In genomic region chr1:224434447-224435317, GRCh38 we compare ENCODE assay signal across 1 cellular context.
TF ChIP-seq lines count a peak whose summit lies in the region.

Gene WDR26 (minus strand): TSS chr1:224434797.

TF ChIP-seq in A549, 52 proteins besides CTCF, POLR2A, EP300 and RAD21 (continued from another document):
- no peak for TF ChIP-seq ATOH8 (CRISPR knock-in tag; IDR thresholded peaks at IDR 0.05; ENCODE audit: low read depth)
- no peak for TF ChIP-seq ZC3H11A (IDR thresholded peaks at IDR 0.05)
- no peak for TF ChIP-seq CBX2 (IDR thresholded peaks at IDR 0.05; ENCODE audit: borderline replicate concordance, low read depth)
- no peak for TF ChIP-seq ZSCAN20 (CRISPR knock-in tag; IDR thresholded peaks at IDR 0.05)
- TF ChIP-seq HES2 (IDR thresholded peaks at IDR 0.05), result no peak
- TF ChIP-seq KDM1A (IDR thresholded peaks at IDR 0.05; ENCODE audit: low read depth), result no peak
- peak; percentile 80; the same call in 2 of the 3 replicates for TF ChIP-seq BCL3 (IDR thresholded peaks at IDR 0.05)
- TF ChIP-seq FOSB (CRISPR knock-in tag; IDR thresholded peaks at IDR 0.05), result no peak
- no peak for TF ChIP-seq MAZ (IDR thresholded peaks at IDR 0.05; ENCODE audit: borderline replicate concordance, low read depth, low read length)
- no peak for TF ChIP-seq FOSL2 (IDR thresholded peaks at IDR 0.05)
- no peak for TF ChIP-seq FOSL2 (CRISPR knock-in tag; IDR thresholded peaks at IDR 0.05)
- peak; percentile 77; the same call in 1 of the 2 replicates for TF ChIP-seq MYC (IDR thresholded peaks at IDR 0.05; ENCODE audit: borderline replicate concordance, low read length)
- no peak for TF ChIP-seq MAFK (IDR thresholded peaks at IDR 0.05; ENCODE audit: partially characterized antibody)
- peak; percentile 81 for TF ChIP-seq BHLHE40 (IDR thresholded peaks at IDR 0.05; ENCODE audit: low read depth, low read length)
- no peak for TF ChIP-seq NPAS2 (CRISPR knock-in tag; IDR thresholded peaks at IDR 0.05; ENCODE audit: borderline replicate concordance)
- TF ChIP-seq HEYL (CRISPR knock-in tag; IDR thresholded peaks at IDR 0.05), result no peak
- TF ChIP-seq CHD2 (IDR thresholded peaks at IDR 0.05; ENCODE audit: low read length, partially characterized antibody), result no peak
- no peak for TF ChIP-seq EHMT2 (IDR thresholded peaks at IDR 0.05; ENCODE audit: low read depth)
- no peak for TF ChIP-seq ZNF302 (CRISPR knock-in tag; IDR thresholded peaks at IDR 0.05)
- peak; percentile 73; the same call in 1 of the 2 replicates for TF ChIP-seq E2F6 (IDR thresholded peaks at IDR 0.05; ENCODE audit: borderline replicate concordance, low read depth)
- TF ChIP-seq POLR2AphosphoS2 (conservative IDR thresholded peaks at IDR 0.05; ENCODE audit: low read length), result no peak
- TF ChIP-seq REST (IDR thresholded peaks at IDR 0.05), result no peak
- TF ChIP-seq HOXB5 (CRISPR knock-in tag; IDR thresholded peaks at IDR 0.05), result 0 out of 2 replicates have a peak, but pooled peaks have one; percentile 12
- no peak for TF ChIP-seq NR3C1 (IDR thresholded peaks at IDR 0.05)
- no peak for TF ChIP-seq ZFP36 (IDR thresholded peaks at IDR 0.05; ENCODE audit: borderline replicate concordance, partially characterized antibody)
- no peak for TF ChIP-seq SMC3 (IDR thresholded peaks at IDR 0.05)
- TF ChIP-seq SREBF2 (IDR thresholded peaks at IDR 0.05), result no peak
- no peak for TF ChIP-seq NFE2L2 (conservative IDR thresholded peaks at IDR 0.05; ENCODE audit: low read length)
- no peak for TF ChIP-seq CEBPB (IDR thresholded peaks at IDR 0.05)
- TF ChIP-seq TP53 (CRISPR knock-in tag; IDR thresholded peaks at IDR 0.05), result no peak
- no peak for TF ChIP-seq JUNB (IDR thresholded peaks at IDR 0.05)
- TF ChIP-seq RCOR1 (IDR thresholded peaks at IDR 0.05; ENCODE audit: low read depth, low read length), result no peak
- peak; percentile 98 for TF ChIP-seq MAX (IDR thresholded peaks at IDR 0.05)
